ENCODE assay signal across 23 cellular contexts in the genomic region with DNA sequence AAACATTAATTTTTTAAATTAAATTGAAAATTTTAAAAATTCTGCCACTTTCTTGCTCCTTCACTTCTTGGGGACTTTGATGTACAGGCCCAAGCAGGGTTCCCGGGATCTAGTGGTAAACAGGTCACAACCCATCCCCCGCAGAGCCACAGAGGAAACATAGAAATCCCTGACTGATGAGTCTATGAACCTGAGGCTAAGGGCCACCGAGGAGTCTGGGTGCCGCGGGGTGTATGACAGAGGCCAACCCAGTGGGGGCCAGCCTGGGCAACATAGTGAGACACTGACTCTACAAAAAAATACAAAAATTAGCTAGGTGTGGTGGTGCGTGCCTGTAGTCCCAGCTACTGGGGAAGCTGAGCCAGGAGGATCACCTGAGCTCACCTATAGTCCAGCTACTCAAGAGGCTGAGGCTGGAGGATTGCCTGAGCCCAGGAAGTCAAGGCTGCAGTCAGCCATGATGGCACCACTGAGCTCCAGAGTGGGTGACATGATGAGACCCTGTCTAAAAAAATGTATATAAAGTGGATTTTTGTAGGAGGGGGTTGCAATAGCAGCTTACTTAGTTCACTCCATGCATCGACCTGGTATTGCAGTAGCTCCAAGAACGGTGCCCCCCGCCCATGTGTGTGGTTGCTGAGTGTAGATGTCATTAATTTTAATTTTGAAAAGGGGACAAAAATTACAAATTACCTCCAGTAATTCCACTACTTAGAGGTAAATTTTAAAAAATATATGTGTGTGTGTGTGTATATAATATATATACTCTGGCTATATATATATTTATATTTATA. TPM values are rescaled to one million over a fixed set of nuclear protein-coding genes. Genes with fewer than 3 reads are reported as not detected.
A peak's percentile ranks its signal among the peaks of the same experiment; 100 is the strongest.
DNase-seq lines count a peak whose midpoint lies in the region; ATAC-seq, FAIRE-seq and TF ChIP-seq lines count a peak whose summit lies in the region.
"Had no signal": no experiment of that assay in that cellular context is flagged by ENCODE, and none has a peak within 500 bp of the region (broad histone marks: within the 10 kb centered on the region; RNA-seq: fewer than 3 reads in every experiment).

No MANE protein-coding gene starts in this region.

- peaks cover 2% of the 10 kb centered on the region for H3K79me2 ChIP-seq in HepG2 (ENCODE audit: insufficient read depth, low read length)

- H3K27ac Mint-ChIP-seq in CD4-positive, alpha-beta memory T cell = peak overlapping the region in 1 of 7 donors; percentile 29

- H4K20me1 ChIP-seq in HepG2 (ENCODE audit: insufficient read depth, low read length) = no peaks in the 10 kb centered on the region; the same call in 1 of the 2 replicates

- no peak overlapping the region for H3K4me3 ChIP-seq in HepG2 (replicated peaks in 1 of 3; ENCODE audit: insufficient read depth in 1 of 3, low read depth in 2 of 3, low read length in 3 of 3)
- H3K4me3 ChIP-seq in right lobe of liver = no peak overlapping the region
- H3K4me3 ChIP-seq in suprapubic skin = no peak overlapping the region
- H3K4me3 ChIP-seq in CD4-positive, alpha-beta memory T cell (ENCODE audit: low read length in 2 of 2) = no peak overlapping the region

- no TSS peak for BruUV-seq in HepG2 (replicated peaks; lab: Mats Ljungman, UMichigan)

- H3K4me3 Mint-ChIP-seq in CD4-positive, alpha-beta memory T cell = peak overlapping the region in 1 of 8 donors; percentile 70

- ATAC-seq in HepG2 (no peak), right lobe of liver (no peak)
- ATAC-seq: Panc1 had no signal

- no peak for DNase-seq in HepG2 (ENCODE audit: low spot score)
- no peak for DNase-seq in right lobe of liver
- peak; percentile 28 for DNase-seq in M059J (ENCODE audit: low read depth)
- peak; percentile 31 for DNase-seq in iPS-NIHi11 (ENCODE audit: low spot score)
- DNase-seq in EL = no peak
- no peak for DNase-seq in suprapubic skin (ENCODE audit: low spot score in 2 of 2)
- no peak for DNase-seq in NCI-H2171 treated with DMSO at 0.1 percent for 48 hours (lab: John Stamatoyannopoulos, UW)
- DNase-seq in CD4-positive, alpha-beta memory T cell = no peak
- DNase-seq: 8988T, AML-193, DMS53, MM.1S, NCI-H1048, NCI-H1417 treated with DMSO at 0.1 percent for 48 hours, NCI-H187 treated with DMSO at 0.1 percent for 48 hours, NCI-H226, NCI-H510A treated with DMSO at 0.1 percent for 48 hours, NCI-H748 treated with DMSO at 0.1 percent for 48 hours had no signal

- TF ChIP-seq POLR2A in HepG2 (IDR thresholded peaks at IDR 0.05; ENCODE audit: insufficient read depth in 1 of 2, low read depth in 2 of 2, low read length in 2 of 2) = no peak
- no peak for TF ChIP-seq POLR2A in right lobe of liver (IDR thresholded peaks at IDR 0.05)
- no peak for TF ChIP-seq POLR2A in suprapubic skin (IDR thresholded peaks at IDR 0.05)

- TF ChIP-seq RAD21 in HepG2 (CRISPR knock-in tag; IDR thresholded peaks at IDR 0.05) = no peak

- TF ChIP-seq EP300 in HepG2 (IDR thresholded peaks at IDR 0.05; ENCODE audit: low read depth in 2 of 2, low read length in 2 of 2) (no peak), HepG2 (CRISPR knock-in tag; IDR thresholded peaks at IDR 0.05; ENCODE audit: borderline replicate concordance) (no peak), suprapubic skin (IDR thresholded peaks at IDR 0.05) (no peak)

- POLR2A ChIA-PET in HepG2 (lab: Yijun Ruan, JAX) = interaction anchor here (2.0 kb wide), 1 partner anchor 20 kb away, joined by 19 read pairs; a partner anchor contains a TSS
- POLR2A ChIA-PET in CD4-positive, alpha-beta memory T cell (lab: Charles Lee; ENCODE audit: partially characterized antibody) = interaction anchor here (1.1 to 1.6 kb wide), 4 partner anchors 15 to 25 kb away, joined by 3 to 6 read pairs (median 4); a partner anchor contains a TSS

- intact Hi-C loops in HepG2 (cut with micrococcal nuclease; ENCODE audit: unreplicated experiment) = no loop called here
- intact Hi-C loops in right lobe of liver (cut with DNase I) = no loop called here
- intact Hi-C loops in CD4-positive, alpha-beta memory T cell (cut with micrococcal nuclease) = loop anchor here (10.0 kb wide), 1 partner anchor 122 kb away; a partner anchor contains a TSS

- H3K36me3 Mint-ChIP-seq in CD4-positive, alpha-beta memory T cell = no peaks in the 10 kb centered on the region

- CTCF ChIA-PET in HepG2 (lab: Yijun Ruan, JAX; ENCODE audit: low intra/inter-chr PET ratio, low total read pairs) = no interaction called here
- CTCF ChIA-PET in CD4-positive, alpha-beta memory T cell (lab: Charles Lee; ENCODE audit: partially characterized antibody) = interaction anchor here (0.7 to 3.6 kb wide), 7 partner anchors 9 to 80 kb away, joined by 3 to 30 read pairs (median 3); a partner anchor contains a TSS

- no peak overlapping the region for H2AFZ ChIP-seq in HepG2 (ENCODE audit: low read length)

- H3K27me3 ChIP-seq in HepG2 (ENCODE audit: control insufficient read depth in 1 of 2, insufficient read depth in 2 of 2, low read length in 2 of 2) (no peaks in the 10 kb centered on the region; a peak in 1 of 5 replicates), right lobe of liver (no peaks in the 10 kb centered on the region), suprapubic skin (no peaks in the 10 kb centered on the region)
- H3K27me3 ChIP-seq in CD4-positive, alpha-beta memory T cell (ENCODE audit: insufficient read depth, low read length) = no peaks in the 10 kb centered on the region

- H3K4me2 ChIP-seq in HepG2 (ENCODE audit: low read depth, low read length) = no peak overlapping the region; the same call in 1 of the 2 replicates

- H3K4me1 Mint-ChIP-seq in CD4-positive, alpha-beta memory T cell = peaks cover 11 to 35% (median 24%) of the 10 kb centered on the region in 4 donors

- no peak overlapping the region for H3K27ac ChIP-seq in HepG2 (ENCODE audit: extremely low read length, insufficient read depth, low read length)
- no peak overlapping the region for H3K27ac ChIP-seq in right lobe of liver
- no peak overlapping the region for H3K27ac ChIP-seq in suprapubic skin
- H3K27ac ChIP-seq in CD4-positive, alpha-beta memory T cell (ENCODE audit: low read depth, low read length) = no peak overlapping the region

- in situ Hi-C loops in HepG2 (cut with HindIII; ENCODE audit: extremely low pct_ligation_motif_present, low pct_unique_long_range_greater_than_20kb) = no loop called here

- H3K9me3 ChIP-seq in HepG2 (ENCODE audit: low read length) (no peaks in the 10 kb centered on the region), right lobe of liver (no peaks in the 10 kb centered on the region), suprapubic skin (no peaks in the 10 kb centered on the region)
- no peaks in the 10 kb centered on the region for H3K9me3 ChIP-seq in CD4-positive, alpha-beta memory T cell (ENCODE audit: control insufficient read depth in 1 of 2, low read length in 2 of 2)

- no peaks in the 10 kb centered on the region for H3K9me3 Mint-ChIP-seq in CD4-positive, alpha-beta memory T cell

- TF ChIP-seq CTCF in HepG2 (CRISPR knock-in tag; IDR thresholded peaks at IDR 0.05) = no peak
- TF ChIP-seq CTCF in right lobe of liver (IDR thresholded peaks at IDR 0.05) = no peak
- no peak for TF ChIP-seq CTCF in suprapubic skin (IDR thresholded peaks at IDR 0.05)

- H3K36me3 ChIP-seq in HepG2 (replicated peaks in 1 of 2; ENCODE audit: control insufficient read depth in 1 of 2, insufficient read depth in 2 of 2, low read length in 2 of 2) (no peaks in the 10 kb centered on the region), right lobe of liver (no peaks in the 10 kb centered on the region), suprapubic skin (peaks cover 29% of the 10 kb centered on the region)
- H3K36me3 ChIP-seq in CD4-positive, alpha-beta memory T cell (ENCODE audit: insufficient read depth, low read length) = no peaks in the 10 kb centered on the region

- no peaks in the 10 kb centered on the region for H3K27me3 Mint-ChIP-seq in CD4-positive, alpha-beta memory T cell

- H3K4me1 ChIP-seq in HepG2 (ENCODE audit: insufficient read depth, low read length) (peaks cover 47% of the 10 kb centered on the region), right lobe of liver (peaks cover 0 to 10% (median 0%) of the 10 kb centered on the region in 4 donors), suprapubic skin (peaks cover 19% of the 10 kb centered on the region)
- peaks cover 12% of the 10 kb centered on the region for H3K4me1 ChIP-seq in CD4-positive, alpha-beta memory T cell (ENCODE audit: insufficient read depth, low read length)

- no peak overlapping the region for H3K9ac ChIP-seq in HepG2 (ENCODE audit: insufficient read depth, low read depth, low read length)

- no peak for FAIRE-seq in HepG2 (lab: Jason Lieb, UNC)
- FAIRE-seq: D721Med, GM19239, H1 had no signal

- WGBS in HepG2 (ENCODE audit: low lambda C conversion rate) = 73% methylated on average over 9 of the region's 9 CpGs
- WGBS in right lobe of liver (ENCODE audit: insufficient coverage, low coverage, low lambda C conversion rate, missing lambda C conversion rate) = 90% methylated on average over 5 of the region's 9 CpGs
- WGBS in suprapubic skin = 90% methylated on average over 9 of the region's 9 CpGs

RNA-seq across cellular contexts. Expression of a gene that starts 9.2 kb away (rescaled TPM):
- total RNA-seq in HepG2 (2016; rRNA removed; fragmentation: Illumina TruSeq; extraction: Trizol) (9.9 and 12.4 TPM in 2 replicates), right lobe of liver (10 to 100 TPM in 5 of 6 experiments, 1 to 10 TPM in 1; 9.3 to 19.8 (median 15.1) TPM), suprapubic skin (10 to 100 TPM; 32.7 to 81.8 (median 52.1) TPM)
- 2.1 and 2.4 TPM in 2 replicates for total RNA-seq in HepG2 (2016; cell fraction: cytosol; rRNA removed; fragmentation: Illumina TruSeq; extraction: Trizol; ENCODE audit: low read depth)
- 7.4 and 12.0 TPM in 2 replicates for total RNA-seq in HepG2 (2016; cell fraction: insoluble cytoplasmic fraction; rRNA removed; fragmentation: Illumina TruSeq; extraction: Trizol)
- 5.7 and 6.7 TPM in 2 replicates for total RNA-seq in HepG2 (2016; cell fraction: membrane; rRNA removed; fragmentation: Illumina TruSeq; extraction: Trizol)
- 7.5 and 8.9 TPM in 2 replicates for total RNA-seq in HepG2 (2016; cell fraction: nucleus; rRNA removed; fragmentation: Illumina TruSeq; extraction: Trizol)
- 7.3 and 11.3 TPM in 2 replicates for polyA plus RNA-seq in HepG2 (2011; rRNA removed)
- 7.4 and 13.0 TPM in 2 replicates for polyA plus RNA-seq in HepG2 (2011; cell fraction: cytosol; rRNA removed)
- 19.4 and 20.7 TPM in 2 replicates for polyA plus RNA-seq in HepG2 (2011; cell fraction: nucleus; rRNA removed)
- 4.8 and 9.8 TPM in 2 replicates for polyA plus RNA-seq in HepG2 (2012)
- 1.4 and 1.7 TPM in 2 replicates for polyA plus RNA-seq in HepG2 (2016; cell fraction: cytosol; fragmentation: Illumina TruSeq; extraction: Trizol; ENCODE audit: low read depth)
- 9.4 and 11.6 TPM in 2 replicates for polyA plus RNA-seq in HepG2 (2016; cell fraction: insoluble cytoplasmic fraction; fragmentation: Illumina TruSeq; extraction: Trizol; ENCODE audit: low read depth)
- 5.2 and 5.3 TPM in 2 replicates for polyA plus RNA-seq in HepG2 (2016; cell fraction: membrane; fragmentation: Illumina TruSeq; extraction: Trizol; ENCODE audit: low read depth)
- polyA plus RNA-seq in HepG2 (2016; cell fraction: nucleus; fragmentation: Illumina TruSeq; extraction: Trizol; ENCODE audit: insufficient read depth, low read depth) = 18.2 and 22.5 TPM in 2 replicates
- polyA minus RNA-seq in HepG2 (2011; rRNA and poly(A)+ RNA removed; ENCODE audit: low replicate concordance) = 19.9 and 35.0 TPM in 2 replicates
- polyA minus RNA-seq in HepG2 (2011; cell fraction: cytosol; rRNA and poly(A)+ RNA removed) = 6.9 and 10.6 TPM in 2 replicates
- 6.5 and 7.6 TPM in 2 replicates for polyA minus RNA-seq in HepG2 (2011; cell fraction: nucleus; rRNA and poly(A)+ RNA removed)
- total RNA-seq in M059J (2014; rRNA removed; shearing (Covaris generic)) = 27.0 and 34.0 TPM in 2 replicates
- total RNA-seq in CD4-positive, alpha-beta memory T cell = 100 to 1,000 TPM; 121 to 123 TPM
- 10 to 100 TPM in 1 of 2 donors, 1 to 10 TPM in 1; 7.1 to 21.2 TPM for polyA plus RNA-seq in CD4-positive, alpha-beta memory T cell

RNA-seq across cellular contexts. Expression of a gene that starts 19.5 kb away (rescaled TPM):
- total RNA-seq in HepG2 (2016; rRNA removed; fragmentation: Illumina TruSeq; extraction: Trizol) = 19.8 and 20.2 TPM in 2 replicates
- 13.2 and 27.5 TPM in 2 replicates for total RNA-seq in HepG2 (2016; cell fraction: cytosol; rRNA removed; fragmentation: Illumina TruSeq; extraction: Trizol; ENCODE audit: low read depth)
- total RNA-seq in HepG2 (2016; cell fraction: insoluble cytoplasmic fraction; rRNA removed; fragmentation: Illumina TruSeq; extraction: Trizol) = 17.6 and 22.1 TPM in 2 replicates
- 15.1 and 28.9 TPM in 2 replicates for total RNA-seq in HepG2 (2016; cell fraction: membrane; rRNA removed; fragmentation: Illumina TruSeq; extraction: Trizol)
- 7.3 and 8.3 TPM in 2 replicates for total RNA-seq in HepG2 (2016; cell fraction: nucleus; rRNA removed; fragmentation: Illumina TruSeq; extraction: Trizol)
- polyA plus RNA-seq in HepG2 (2011; rRNA removed) = 16.9 and 17.3 TPM in 2 replicates
- 20.3 and 34.0 TPM in 2 replicates for polyA plus RNA-seq in HepG2 (2011; cell fraction: cytosol; rRNA removed)
- 18.3 and 20.0 TPM in 2 replicates for polyA plus RNA-seq in HepG2 (2011; cell fraction: nucleus; rRNA removed)
- 10.2 and 14.8 TPM in 2 replicates for polyA plus RNA-seq in HepG2 (2012)
- polyA plus RNA-seq in HepG2 (2016; cell fraction: cytosol; fragmentation: Illumina TruSeq; extraction: Trizol; ENCODE audit: low read depth) = 15.2 and 26.7 TPM in 2 replicates
- 21.6 and 24.2 TPM in 2 replicates for polyA plus RNA-seq in HepG2 (2016; cell fraction: insoluble cytoplasmic fraction; fragmentation: Illumina TruSeq; extraction: Trizol; ENCODE audit: low read depth)
- 15.5 and 29.2 TPM in 2 replicates for polyA plus RNA-seq in HepG2 (2016; cell fraction: membrane; fragmentation: Illumina TruSeq; extraction: Trizol; ENCODE audit: low read depth)
- polyA plus RNA-seq in HepG2 (2016; cell fraction: nucleus; fragmentation: Illumina TruSeq; extraction: Trizol; ENCODE audit: insufficient read depth, low read depth) = 16.2 and 16.3 TPM in 2 replicates
- polyA minus RNA-seq in HepG2 (2011; rRNA and poly(A)+ RNA removed; ENCODE audit: low replicate concordance) = 9.8 and 35.9 TPM in 2 replicates
- polyA minus RNA-seq in HepG2 (2011; cell fraction: cytosol; rRNA and poly(A)+ RNA removed) = 10.9 and 11.7 TPM in 2 replicates
- polyA minus RNA-seq in HepG2 (2011; cell fraction: nucleus; rRNA and poly(A)+ RNA removed) = 4.0 and 4.9 TPM in 2 replicates
- total RNA-seq in right lobe of liver = 10 to 100 TPM in 2 of 6 experiments, 1 to 10 TPM in 4; 3.6 to 18.9 (median 5.6) TPM
- 97.4 and 112 TPM in 2 replicates for total RNA-seq in M059J (2014; rRNA removed; shearing (Covaris generic))
- 10 to 100 TPM; 31.5 to 42.1 (median 34.7) TPM for total RNA-seq in suprapubic skin
- total RNA-seq in CD4-positive, alpha-beta memory T cell = 10 to 100 TPM; 24.1 to 27.1 TPM
- 10 to 100 TPM; 21.1 to 23.3 TPM for polyA plus RNA-seq in CD4-positive, alpha-beta memory T cell

RNA-seq across cellular contexts. Expression of a gene that starts 44.6 kb away (rescaled TPM):
- total RNA-seq in HepG2 (2016; rRNA removed; fragmentation: Illumina TruSeq; extraction: Trizol) (0.24 TPM in 1 of 2 replicates, not detected in the other), right lobe of liver (1 to 10 TPM in 2 of 6 experiments, under 1 TPM in 3, not detected in 1; 0.18 to 2.1 (median 0.84) TPM), suprapubic skin (1 to 10 TPM; 1.7 to 8.7 (median 6.7) TPM)
- total RNA-seq in HepG2 (2016; cell fraction: cytosol; rRNA removed; fragmentation: Illumina TruSeq; extraction: Trizol; ENCODE audit: low read depth) = not detected in 2 replicates
- 0.15 TPM in 1 of 2 replicates, not detected in the other for total RNA-seq in HepG2 (2016; cell fraction: insoluble cytoplasmic fraction; rRNA removed; fragmentation: Illumina TruSeq; extraction: Trizol)
- total RNA-seq in HepG2 (2016; cell fraction: membrane; rRNA removed; fragmentation: Illumina TruSeq; extraction: Trizol) = not detected in 2 replicates
- total RNA-seq in HepG2 (2016; cell fraction: nucleus; rRNA removed; fragmentation: Illumina TruSeq; extraction: Trizol) = not detected in 2 replicates
- 0.24 and 0.32 TPM in 2 replicates for polyA plus RNA-seq in HepG2 (2011; rRNA removed)
- polyA plus RNA-seq in HepG2 (2011; cell fraction: cytosol; rRNA removed) = 0.26 and 0.27 TPM in 2 replicates
- 0.87 and 0.88 TPM in 2 replicates for polyA plus RNA-seq in HepG2 (2011; cell fraction: nucleus; rRNA removed)
- polyA plus RNA-seq in HepG2 (2012) = not detected in 2 replicates
- polyA plus RNA-seq in HepG2 (2016; cell fraction: cytosol; fragmentation: Illumina TruSeq; extraction: Trizol; ENCODE audit: low read depth) = not detected in 2 replicates
- polyA plus RNA-seq in HepG2 (2016; cell fraction: insoluble cytoplasmic fraction; fragmentation: Illumina TruSeq; extraction: Trizol; ENCODE audit: low read depth) = not detected in 2 replicates
- polyA plus RNA-seq in HepG2 (2016; cell fraction: membrane; fragmentation: Illumina TruSeq; extraction: Trizol; ENCODE audit: low read depth) = not detected in 2 replicates
- 0.57 TPM in 1 of 2 replicates, not detected in the other for polyA plus RNA-seq in HepG2 (2016; cell fraction: nucleus; fragmentation: Illumina TruSeq; extraction: Trizol; ENCODE audit: insufficient read depth, low read depth)
- 0.42 and 1.0 TPM in 2 replicates for polyA minus RNA-seq in HepG2 (2011; rRNA and poly(A)+ RNA removed; ENCODE audit: low replicate concordance)
- polyA minus RNA-seq in HepG2 (2011; cell fraction: cytosol; rRNA and poly(A)+ RNA removed) = not detected in 2 replicates
- not detected in 2 replicates for polyA minus RNA-seq in HepG2 (2011; cell fraction: nucleus; rRNA and poly(A)+ RNA removed)
- not detected in 2 replicates for total RNA-seq in M059J (2014; rRNA removed; shearing (Covaris generic))
- total RNA-seq in CD4-positive, alpha-beta memory T cell = under 1 TPM in 1 of 2 experiments, not detected in 1; 0.39 TPM
- polyA plus RNA-seq in CD4-positive, alpha-beta memory T cell = under 1 TPM in 1 of 2 donors, not detected in 1; 0.42 TPM
- total RNA-seq: LHCN-M2 had no signal

Comparison
In these comparisons a context has a peak if more than half of its experiments do, and no peak if none do; other contexts are left out.
1. DNase-seq: peak in M059J (single experiment) and iPS-NIHi11 (single experiment); none in HepG2 (single experiment), right lobe of liver (0 of 3), EL (single experiment), suprapubic skin (0 of 2), NCI-H2171 treated with DMSO at 0.1 percent for 48 hours (single experiment) and CD4-positive, alpha-beta memory T cell (0 of 5).